17 cellular contexts compared by ENCODE assay signal in genomic region chr14:92958373-92959188, GRCh38. TPM values are rescaled to one million over a fixed set of nuclear protein-coding genes. Genes with fewer than 3 reads are reported as not detected.
DNase-seq lines count a peak whose midpoint lies in the region; ATAC-seq, FAIRE-seq and TF ChIP-seq lines count a peak whose summit lies in the region.
"Had no signal": no experiment of that assay in that cellular context is flagged by ENCODE, and none has a peak within 500 bp of the region (broad histone marks: within the 10 kb centered on the region; RNA-seq: fewer than 3 reads in every experiment).

No MANE protein-coding gene starts in this region.

- H3K9me3 Mint-ChIP-seq in stimulated activated naive CD8-positive, alpha-beta T cell treated with anti-CD3 and anti-CD28 coated beads, Interleukin-15, amount 100 ng/mL, for 72 hours: no peaks in the 10 kb centered on the region

- peaks cover 16% of the 10 kb centered on the region for H3K36me3 ChIP-seq in bronchial epithelial cell (ENCODE audit: control insufficient read depth, insufficient read depth, low read length)

- TF ChIP-seq CTCF in bronchial epithelial cell (IDR thresholded peaks at IDR 0.05; ENCODE audit: insufficient read depth, low read length, severe bottlenecking): no peak

- no peak overlapping the region for H3K4me3 Mint-ChIP-seq in stimulated activated naive CD8-positive, alpha-beta T cell treated with anti-CD3 and anti-CD28 coated beads, Interleukin-15, amount 100 ng/mL, for 72 hours
- H3K4me3 Mint-ChIP-seq: activated CD4-positive, alpha-beta T cell treated with anti-CD3 and anti-CD28 coated beads for 36 hours had no signal

- H3K4me3 ChIP-seq in bronchial epithelial cell (ENCODE audit: low read depth, low read length): no peak overlapping the region
- H3K4me3 ChIP-seq: GM23248, right lobe of liver, SK-N-MC, suprapubic skin had no signal

- no peaks in the 10 kb centered on the region for H3K27me3 Mint-ChIP-seq in stimulated activated naive CD8-positive, alpha-beta T cell treated with anti-CD3 and anti-CD28 coated beads, Interleukin-15, amount 100 ng/mL, for 72 hours
- H3K27me3 Mint-ChIP-seq: activated CD4-positive, alpha-beta T cell treated with anti-CD3 and anti-CD28 coated beads for 36 hours had no signal

- no peaks in the 10 kb centered on the region for H3K4me1 Mint-ChIP-seq in stimulated activated naive CD8-positive, alpha-beta T cell treated with anti-CD3 and anti-CD28 coated beads, Interleukin-15, amount 100 ng/mL, for 72 hours
- H3K4me1 Mint-ChIP-seq: activated CD4-positive, alpha-beta T cell treated with anti-CD3 and anti-CD28 coated beads for 36 hours had no signal

- DNase-seq in NCI-H1092 treated with DMSO at 0.1 percent for 48 hours (lab: John Stamatoyannopoulos, UW): peak; percentile 78
- no peak for DNase-seq in bronchial epithelial cell (ENCODE audit: low read depth)
- DNase-seq in hippocampal formation (lab: John Stamatoyannopoulos, UW): peak; percentile 71 to 86
- peak; percentile 87 for DNase-seq in putamen (ENCODE audit: low spot score)
- no peak for DNase-seq in DMS53 (lab: John Stamatoyannopoulos, UW)
- DNase-seq in stimulated activated naive CD8-positive, alpha-beta T cell treated with anti-CD3 and anti-CD28 coated beads, Interleukin-15, amount 100 ng/mL, for 72 hours: no peak
- DNase-seq: activated CD4-positive, alpha-beta T cell treated with anti-CD3 and anti-CD28 coated beads for 36 hours; activated CD8-positive, alpha-beta memory T cell treated with anti-CD3 and anti-CD28 coated beads, Interleukin-2, amount 50 U/mL, for 48 hours; foreskin keratinocyte; GM23248; IMR-90 had no signal

- peak; percentile 80 for FAIRE-seq in bronchial epithelial cell (lab: Jason Lieb, UNC)
- FAIRE-seq: islet of Langerhans had no signal

- ATAC-seq in stimulated activated naive CD8-positive, alpha-beta T cell treated with anti-CD3 and anti-CD28 coated beads, Interleukin-15, amount 100 ng/mL, for 72 hours: no peak
- no peak for ATAC-seq in GM18873 (IDR thresholded peaks at IDR 0.05; ENCODE audit: low FRiP score, unreplicated experiment)
- ATAC-seq: activated CD4-positive, alpha-beta T cell treated with anti-CD3 and anti-CD28 coated beads for 36 hours; foreskin keratinocyte; right lobe of liver had no signal

- no peak overlapping the region for H3K27ac Mint-ChIP-seq in stimulated activated naive CD8-positive, alpha-beta T cell treated with anti-CD3 and anti-CD28 coated beads, Interleukin-15, amount 100 ng/mL, for 72 hours
- H3K27ac Mint-ChIP-seq: activated CD4-positive, alpha-beta T cell treated with anti-CD3 and anti-CD28 coated beads for 36 hours had no signal

- no peaks in the 10 kb centered on the region for H3K27me3 ChIP-seq in bronchial epithelial cell (ENCODE audit: control insufficient read depth, insufficient read depth, low read length)
- H3K27me3 ChIP-seq: foreskin keratinocyte, right lobe of liver, suprapubic skin had no signal

RNA-seq across cellular contexts. Expression of gene CHGA, which starts 35.6 kb away (rescaled TPM):
- not detected in 2 replicates for total RNA-seq in bronchial epithelial cell
- total RNA-seq: activated CD4-positive, alpha-beta T cell treated with anti-CD3 and anti-CD28 coated beads for 36 hours; aorta; foreskin keratinocyte; GM23248; IMR-90 had no signal

Comparison
In these comparisons a context has a peak if more than half of its experiments do, and no peak if none do; other contexts are left out.
1. DNase-seq: peak in NCI-H1092 treated with DMSO at 0.1 percent for 48 hours (single experiment), hippocampal formation (2 of 2) and putamen (single experiment); none in bronchial epithelial cell (single experiment), DMS53 (single experiment) and stimulated activated naive CD8-positive, alpha-beta T cell treated with anti-CD3 and anti-CD28 coated beads, Interleukin-15, amount 100 ng/mL, for 72 hours (0 of 2).